In genomic region chr18:49021433-49022129, GRCh38 we compare ENCODE assay signal across 7 cellular contexts.
DNase-seq lines count a peak whose midpoint lies in the region; ATAC-seq and TF ChIP-seq lines count a peak whose summit lies in the region.

No MANE protein-coding gene starts in this region.

- H3K4me3 ChIP-seq in fibroblast of the aortic adventitia (ENCODE audit: low read depth, low read length) (no peak overlapping the region), psoas muscle (no peak overlapping the region)

- CTCF ChIA-PET in activated CD4-positive, alpha-beta memory T cell treated with anti-CD3 and anti-CD28 coated beads, Interleukin-2, amount 10 ng/mL, durations not matched to agents 7 days and 5 days (lab: Charles Lee), result interaction anchor here (0.6 to 3.9 kb wide), 9 partner anchors 16 to 425 kb away, joined by 3 to 35 read pairs (median 3); no protein-coding TSS in a partner anchor

- WGBS in psoas muscle, 3 donors, result 81 to 88% (median 84%) methylated on average over 18 of the region's 18 CpGs

- no peaks in the 10 kb centered on the region for H3K27me3 ChIP-seq in psoas muscle (ENCODE audit: insufficient read depth in 3 of 3, low read length in 2 of 3)

- no peak overlapping the region for H3K27ac Mint-ChIP-seq in activated CD4-positive, alpha-beta memory T cell treated with anti-CD3 and anti-CD28 coated beads, Interleukin-2, amount 10 ng/mL, durations not matched to agents 7 days and 5 days

- ATAC-seq in psoas muscle (peak in 2 of 4 donors; percentile 48 to 58), HG03432 (IDR thresholded peaks at IDR 0.05; ENCODE audit: unreplicated experiment) (no peak), GM18519 (IDR thresholded peaks at IDR 0.05; ENCODE audit: low FRiP score, unreplicated experiment) (no peak)

- intact Hi-C loops in psoas muscle (cut with DNase I), result no loop called here

- H3K9me3 ChIP-seq in psoas muscle, result no peaks in the 10 kb centered on the region

- peak; percentile 40 for DNase-seq in LHCN-M2 (ENCODE audit: low read depth)
- peak; percentile 67 for DNase-seq in activated CD4-positive, alpha-beta memory T cell treated with anti-CD3 and anti-CD28 coated beads, Interleukin-2, amount 10 ng/mL, durations not matched to agents 7 days and 5 days
- peak; percentile 35 for DNase-seq in fibroblast of the aortic adventitia (ENCODE audit: low read depth)
- peak; percentile 50 to 53 for DNase-seq in psoas muscle

- H3K4me3 Mint-ChIP-seq in activated CD4-positive, alpha-beta memory T cell treated with anti-CD3 and anti-CD28 coated beads, Interleukin-2, amount 10 ng/mL, durations not matched to agents 7 days and 5 days, result no peak overlapping the region

- no peaks in the 10 kb centered on the region for H3K4me1 ChIP-seq in psoas muscle

- TF ChIP-seq CTCF in GM12874 (IDR thresholded peaks at IDR 0.05; ENCODE audit: insufficient read depth, low read depth, low read length) (peak; percentile 76), fibroblast of the aortic adventitia (IDR thresholded peaks at IDR 0.05; ENCODE audit: insufficient read depth, low read length) (peak; percentile 44), psoas muscle (IDR thresholded peaks at IDR 0.05) (peak; percentile 29)

- H3K9me3 Mint-ChIP-seq in activated CD4-positive, alpha-beta memory T cell treated with anti-CD3 and anti-CD28 coated beads, Interleukin-2, amount 10 ng/mL, durations not matched to agents 7 days and 5 days, result no peaks in the 10 kb centered on the region

- H3K36me3 Mint-ChIP-seq in activated CD4-positive, alpha-beta memory T cell treated with anti-CD3 and anti-CD28 coated beads, Interleukin-2, amount 10 ng/mL, durations not matched to agents 7 days and 5 days (ENCODE audit: low read depth), result no peaks in the 10 kb centered on the region

- H3K27ac ChIP-seq in psoas muscle, result no peak overlapping the region

- H3K36me3 ChIP-seq in psoas muscle (ENCODE audit: insufficient read depth in 1 of 2, low read depth in 1 of 2), result no peaks in the 10 kb centered on the region

- H3K27me3 Mint-ChIP-seq in activated CD4-positive, alpha-beta memory T cell treated with anti-CD3 and anti-CD28 coated beads, Interleukin-2, amount 10 ng/mL, durations not matched to agents 7 days and 5 days, result no peaks in the 10 kb centered on the region

- POLR2A ChIA-PET in activated CD4-positive, alpha-beta memory T cell treated with anti-CD3 and anti-CD28 coated beads, Interleukin-2, amount 10 ng/mL, durations not matched to agents 7 days and 5 days (lab: Charles Lee), result interaction anchor here (0.8 to 0.9 kb wide), 2 partner anchors 9 to 216 kb away, joined by 3 read pairs; no protein-coding TSS in a partner anchor

- H3K4me1 Mint-ChIP-seq in activated CD4-positive, alpha-beta memory T cell treated with anti-CD3 and anti-CD28 coated beads, Interleukin-2, amount 10 ng/mL, durations not matched to agents 7 days and 5 days, result peaks cover 20% of the 10 kb centered on the region
